In genomic region chr7:106065560-106066500, GRCh38 we compare ENCODE assay signal across 1 cellular context.
TF ChIP-seq lines count a peak whose summit lies in the region.

No MANE protein-coding gene starts in this region.

TF ChIP-seq in HepG2, 621 proteins besides CTCF, POLR2A, EP300 and RAD21 (continues in another document):
- TF ChIP-seq, protein P1, sequence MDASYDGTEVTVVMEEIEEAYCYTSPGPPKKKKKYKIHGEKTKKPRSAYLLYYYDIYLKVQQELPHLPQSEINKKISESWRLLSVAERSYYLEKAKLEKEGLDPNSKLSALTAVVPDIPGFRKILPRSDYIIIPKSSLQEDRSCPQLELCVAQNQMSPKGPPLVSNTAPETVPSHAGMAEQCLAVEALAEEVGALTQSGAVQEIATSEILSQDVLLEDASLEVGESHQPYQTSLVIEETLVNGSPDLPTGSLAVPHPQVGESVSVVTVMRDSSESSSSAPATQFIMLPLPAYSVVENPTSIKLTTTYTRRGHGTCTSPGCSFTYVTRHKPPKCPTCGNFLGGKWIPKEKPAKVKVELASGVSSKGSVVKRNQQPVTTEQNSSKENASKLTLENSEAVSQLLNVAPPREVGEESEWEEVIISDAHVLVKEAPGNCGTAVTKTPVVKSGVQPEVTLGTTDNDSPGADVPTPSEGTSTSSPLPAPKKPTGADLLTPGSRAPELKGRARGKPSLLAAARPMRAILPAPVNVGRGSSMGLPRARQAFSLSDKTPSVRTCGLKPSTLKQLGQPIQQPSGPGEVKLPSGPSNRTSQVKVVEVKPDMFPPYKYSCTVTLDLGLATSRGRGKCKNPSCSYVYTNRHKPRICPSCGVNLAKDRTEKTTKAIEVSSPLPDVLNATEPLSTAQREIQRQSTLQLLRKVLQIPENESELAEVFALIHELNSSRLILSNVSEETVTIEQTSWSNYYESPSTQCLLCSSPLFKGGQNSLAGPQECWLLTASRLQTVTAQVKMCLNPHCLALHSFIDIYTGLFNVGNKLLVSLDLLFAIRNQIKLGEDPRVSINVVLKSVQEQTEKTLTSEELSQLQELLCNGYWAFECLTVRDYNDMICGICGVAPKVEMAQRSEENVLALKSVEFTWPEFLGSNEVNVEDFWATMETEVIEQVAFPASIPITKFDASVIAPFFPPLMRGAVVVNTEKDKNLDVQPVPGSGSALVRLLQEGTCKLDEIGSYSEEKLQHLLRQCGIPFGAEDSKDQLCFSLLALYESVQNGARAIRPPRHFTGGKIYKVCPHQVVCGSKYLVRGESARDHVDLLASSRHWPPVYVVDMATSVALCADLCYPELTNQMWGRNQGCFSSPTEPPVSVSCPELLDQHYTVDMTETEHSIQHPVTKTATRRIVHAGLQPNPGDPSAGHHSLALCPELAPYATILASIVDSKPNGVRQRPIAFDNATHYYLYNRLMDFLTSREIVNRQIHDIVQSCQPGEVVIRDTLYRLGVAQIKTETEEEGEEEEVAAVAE (CRISPR knock-in tag; IDR thresholded peaks at IDR 0.05; ENCODE audit: borderline replicate concordance) = no peak
- peak; percentile 78 for TF ChIP-seq ZEB1 (IDR thresholded peaks at IDR 0.05; ENCODE audit: insufficient replicate concordance, low read depth)
- TF ChIP-seq MED1 (CRISPR knock-in tag; IDR thresholded peaks at IDR 0.05) = no peak
- TF ChIP-seq ZMYM2 (CRISPR knock-in tag; IDR thresholded peaks at IDR 0.05) = no peak
- TF ChIP-seq PAXIP1 (CRISPR knock-in tag; conservative IDR thresholded peaks at IDR 0.05) = peak; percentile 34; the same call in 1 of the 2 replicates
- peak; percentile 26; the same call in 1 of the 2 replicates for TF ChIP-seq HDAC1 (CRISPR knock-in tag; IDR thresholded peaks at IDR 0.05)
- TF ChIP-seq ARID5B (CRISPR knock-in tag; IDR thresholded peaks at IDR 0.05) = 0 out of 2 replicates have a peak, but pooled peaks have one; percentile 10
- TF ChIP-seq ZBTB34 (CRISPR knock-in tag; IDR thresholded peaks at IDR 0.05) = no peak
- TF ChIP-seq, protein P2, sequence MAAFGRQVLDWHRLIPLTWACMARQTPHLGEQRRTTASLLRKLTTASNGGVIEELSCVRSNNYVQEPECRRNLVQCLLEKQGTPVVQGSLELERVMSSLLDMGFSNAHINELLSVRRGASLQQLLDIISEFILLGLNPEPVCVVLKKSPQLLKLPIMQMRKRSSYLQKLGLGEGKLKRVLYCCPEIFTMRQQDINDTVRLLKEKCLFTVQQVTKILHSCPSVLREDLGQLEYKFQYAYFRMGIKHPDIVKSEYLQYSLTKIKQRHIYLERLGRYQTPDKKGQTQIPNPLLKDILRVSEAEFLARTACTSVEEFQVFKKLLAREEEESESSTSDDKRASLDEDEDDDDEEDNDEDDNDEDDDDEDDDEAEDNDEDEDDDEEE (CRISPR knock-in tag; IDR thresholded peaks at IDR 0.05) = 0 out of 2 replicates have a peak, but pooled peaks have one; percentile 16
- TF ChIP-seq ZNF644 (CRISPR knock-in tag; IDR thresholded peaks at IDR 0.05; ENCODE audit: low read depth) = no peak
- TF ChIP-seq HNF4G (IDR thresholded peaks at IDR 0.05; ENCODE audit: borderline replicate concordance, low read depth, low read length) = no peak; the same call in 1 of the 2 replicates
- TF ChIP-seq HNF4G (CRISPR knock-in tag; IDR thresholded peaks at IDR 0.05; ENCODE audit: borderline replicate concordance, low read depth) = 0 out of 2 replicates have a peak, but pooled peaks have one; percentile 29
- TF ChIP-seq ZNF441 (CRISPR knock-in tag; IDR thresholded peaks at IDR 0.05; ENCODE audit: borderline replicate concordance) = no peak
- TF ChIP-seq, protein P3, sequence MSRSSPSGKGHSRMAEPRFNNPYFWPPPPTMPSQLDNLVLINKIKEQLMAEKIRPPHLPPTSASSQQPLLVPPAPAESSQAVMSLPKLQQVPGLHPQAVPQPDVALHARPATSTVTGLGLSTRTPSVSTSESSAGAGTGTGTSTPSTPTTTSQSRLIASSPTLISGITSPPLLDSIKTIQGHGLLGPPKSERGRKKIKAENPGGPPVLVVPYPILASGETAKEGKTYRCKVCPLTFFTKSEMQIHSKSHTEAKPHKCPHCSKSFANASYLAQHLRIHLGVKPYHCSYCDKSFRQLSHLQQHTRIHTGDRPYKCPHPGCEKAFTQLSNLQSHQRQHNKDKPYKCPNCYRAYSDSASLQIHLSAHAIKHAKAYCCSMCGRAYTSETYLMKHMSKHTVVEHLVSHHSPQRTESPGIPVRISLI (CRISPR knock-in tag; IDR thresholded peaks at IDR 0.05; ENCODE audit: borderline replicate concordance) = no peak
- no peak for TF ChIP-seq SATB2 (CRISPR knock-in tag; IDR thresholded peaks at IDR 0.05)
- no peak for TF ChIP-seq BRD4 (CRISPR knock-in tag; IDR thresholded peaks at IDR 0.05)
- no peak for TF ChIP-seq KLF16 (CRISPR knock-in tag; IDR thresholded peaks at IDR 0.05)
- no peak for TF ChIP-seq SMAD9 (CRISPR knock-in tag; IDR thresholded peaks at IDR 0.05)
- TF ChIP-seq ZNF160 (CRISPR knock-in tag; IDR thresholded peaks at IDR 0.05) = no peak
- 0 out of 2 replicates have a peak, but pooled peaks have one; percentile 32 for TF ChIP-seq ZNF687 (CRISPR knock-in tag; IDR thresholded peaks at IDR 0.05)
- TF ChIP-seq ZKSCAN8 (CRISPR knock-in tag; IDR thresholded peaks at IDR 0.05; ENCODE audit: borderline replicate concordance) = no peak
- no peak for TF ChIP-seq FOXP1 (IDR thresholded peaks at IDR 0.05)
- TF ChIP-seq FOXP1 (CRISPR knock-in tag; IDR thresholded peaks at IDR 0.05) = no peak
- TF ChIP-seq ZNF776 (CRISPR knock-in tag; IDR thresholded peaks at IDR 0.05) = 0 out of 2 replicates have a peak, but pooled peaks have one; percentile 61
- TF ChIP-seq MBD4 (IDR thresholded peaks at IDR 0.05; ENCODE audit: borderline replicate concordance, low read length) = no peak
- TF ChIP-seq ZBTB7B (CRISPR knock-in tag; IDR thresholded peaks at IDR 0.05) = 0 out of 2 replicates have a peak, but pooled peaks have one; percentile 22
- peak; percentile 89 for TF ChIP-seq PPARG (CRISPR knock-in tag; conservative IDR thresholded peaks at IDR 0.05)
- no peak for TF ChIP-seq MED8 (CRISPR knock-in tag; IDR thresholded peaks at IDR 0.05; ENCODE audit: insufficient replicate concordance)
- TF ChIP-seq ZNF660 (CRISPR knock-in tag; IDR thresholded peaks at IDR 0.05; ENCODE audit: borderline replicate concordance, low read depth) = no peak
- no peak for TF ChIP-seq HMG20A (CRISPR knock-in tag; IDR thresholded peaks at IDR 0.05; ENCODE audit: borderline replicate concordance)
- peak; percentile 69; the same call in 1 of the 2 replicates for TF ChIP-seq HINFP (CRISPR knock-in tag; IDR thresholded peaks at IDR 0.05; ENCODE audit: low read depth)
- TF ChIP-seq, protein P4, sequence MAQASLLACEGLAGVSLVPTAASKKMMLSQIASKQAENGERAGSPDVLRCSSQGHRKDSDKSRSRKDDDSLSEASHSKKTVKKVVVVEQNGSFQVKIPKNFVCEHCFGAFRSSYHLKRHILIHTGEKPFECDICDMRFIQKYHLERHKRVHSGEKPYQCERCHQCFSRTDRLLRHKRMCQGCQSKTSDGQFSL (CRISPR knock-in tag; IDR thresholded peaks at IDR 0.05) = peak; percentile 87
- TF ChIP-seq U2AF2 (IDR thresholded peaks at IDR 0.05; ENCODE audit: low read depth, low read length) = no peak
